ENCODE assay signal across 12 cellular contexts in genomic region chr3:69199942-69200341, GRCh38.
A peak's percentile ranks its signal among the peaks of the same experiment; 100 is the strongest.
DNase-seq lines count a peak whose midpoint lies in the region; ATAC-seq and TF ChIP-seq lines count a peak whose summit lies in the region.
"Had no signal": no experiment of that assay in that cellular context is flagged by ENCODE, and none has a peak within 500 bp of the region (broad histone marks: within the 10 kb centered on the region; RNA-seq: fewer than 3 reads in every experiment).

No MANE protein-coding gene starts in this region.

- H3K9me3 Mint-ChIP-seq in activated naive CD8-positive, alpha-beta T cell treated with anti-CD3 and anti-CD28 coated beads for 36 hours: peaks cover 6% of the 10 kb centered on the region
- no peaks in the 10 kb centered on the region for H3K9me3 Mint-ChIP-seq in stimulated activated naive CD8-positive, alpha-beta T cell treated with anti-CD3 and anti-CD28 coated beads, Interleukin-15, amount 100 ng/mL, for 72 hours

- H3K27ac Mint-ChIP-seq in activated naive CD8-positive, alpha-beta T cell treated with anti-CD3 and anti-CD28 coated beads for 36 hours: peak overlapping the region; percentile 96
- peak overlapping the region in 1 of 2 donors; percentile 98 for H3K27ac Mint-ChIP-seq in stimulated activated naive CD8-positive, alpha-beta T cell treated with anti-CD3 and anti-CD28 coated beads, Interleukin-15, amount 100 ng/mL, for 72 hours

- DNase-seq in DMS53 (lab: John Stamatoyannopoulos, UW) (peak; percentile 33), DMS53 treated with DMSO at 0.1 percent for 48 hours (lab: John Stamatoyannopoulos, UW; ENCODE audit: unreplicated experiment) (no peak), kidney epithelial cell (ENCODE audit: low read depth) (no peak), germinal center (ENCODE audit: low spot score) (no peak)
- no peak for DNase-seq in activated naive CD8-positive, alpha-beta T cell treated with anti-CD3 and anti-CD28 coated beads for 36 hours
- DNase-seq in stimulated activated naive CD8-positive, alpha-beta T cell treated with anti-CD3 and anti-CD28 coated beads, Interleukin-15, amount 100 ng/mL, for 72 hours: no peak
- DNase-seq: 8988T, MG63, SHP77 treated with DMSO at 0.1 percent for 48 hours had no signal

- peaks cover 26% of the 10 kb centered on the region for H3K36me3 Mint-ChIP-seq in activated naive CD8-positive, alpha-beta T cell treated with anti-CD3 and anti-CD28 coated beads for 36 hours

- peak overlapping the region; percentile 71 for H3K4me3 Mint-ChIP-seq in activated naive CD8-positive, alpha-beta T cell treated with anti-CD3 and anti-CD28 coated beads for 36 hours
- peak overlapping the region; percentile 81 to 96 for H3K4me3 Mint-ChIP-seq in stimulated activated naive CD8-positive, alpha-beta T cell treated with anti-CD3 and anti-CD28 coated beads, Interleukin-15, amount 100 ng/mL, for 72 hours

- H3K27me3 Mint-ChIP-seq in activated naive CD8-positive, alpha-beta T cell treated with anti-CD3 and anti-CD28 coated beads for 36 hours: peaks cover 7% of the 10 kb centered on the region
- H3K27me3 Mint-ChIP-seq in stimulated activated naive CD8-positive, alpha-beta T cell treated with anti-CD3 and anti-CD28 coated beads, Interleukin-15, amount 100 ng/mL, for 72 hours: no peaks in the 10 kb centered on the region

- H3K36me3 ChIP-seq in kidney epithelial cell (ENCODE audit: control insufficient read depth, insufficient read depth, low read length): no peaks in the 10 kb centered on the region
- H3K36me3 ChIP-seq: HAP-1, MG63 had no signal

- no peak for TF ChIP-seq CTCF in kidney epithelial cell (IDR thresholded peaks at IDR 0.05; ENCODE audit: insufficient read depth, low read length, poor library complexity, severe bottlenecking)

- no peak for ATAC-seq in stimulated activated naive CD8-positive, alpha-beta T cell treated with anti-CD3 and anti-CD28 coated beads, Interleukin-15, amount 100 ng/mL, for 72 hours
- ATAC-seq in GM18861 (IDR thresholded peaks at IDR 0.05; ENCODE audit: unreplicated experiment): no peak
- no peak for ATAC-seq in HG02610 (IDR thresholded peaks at IDR 0.05; ENCODE audit: unreplicated experiment)

- H3K4me3 ChIP-seq in kidney epithelial cell (ENCODE audit: low read depth, low read length): peak overlapping the region; percentile 51
- H3K4me3 ChIP-seq: HAP-1, MG63 had no signal

- H3K4me1 Mint-ChIP-seq in activated naive CD8-positive, alpha-beta T cell treated with anti-CD3 and anti-CD28 coated beads for 36 hours: peaks cover 61% of the 10 kb centered on the region
- peaks cover 71% of the 10 kb centered on the region for H3K4me1 Mint-ChIP-seq in stimulated activated naive CD8-positive, alpha-beta T cell treated with anti-CD3 and anti-CD28 coated beads, Interleukin-15, amount 100 ng/mL, for 72 hours

- no peaks in the 10 kb centered on the region for H3K27me3 ChIP-seq in kidney epithelial cell (ENCODE audit: control insufficient read depth, insufficient read depth, low read length)
- H3K27me3 ChIP-seq: MG63 had no signal
